8 cellular contexts compared by ENCODE assay signal in the genomic region with DNA sequence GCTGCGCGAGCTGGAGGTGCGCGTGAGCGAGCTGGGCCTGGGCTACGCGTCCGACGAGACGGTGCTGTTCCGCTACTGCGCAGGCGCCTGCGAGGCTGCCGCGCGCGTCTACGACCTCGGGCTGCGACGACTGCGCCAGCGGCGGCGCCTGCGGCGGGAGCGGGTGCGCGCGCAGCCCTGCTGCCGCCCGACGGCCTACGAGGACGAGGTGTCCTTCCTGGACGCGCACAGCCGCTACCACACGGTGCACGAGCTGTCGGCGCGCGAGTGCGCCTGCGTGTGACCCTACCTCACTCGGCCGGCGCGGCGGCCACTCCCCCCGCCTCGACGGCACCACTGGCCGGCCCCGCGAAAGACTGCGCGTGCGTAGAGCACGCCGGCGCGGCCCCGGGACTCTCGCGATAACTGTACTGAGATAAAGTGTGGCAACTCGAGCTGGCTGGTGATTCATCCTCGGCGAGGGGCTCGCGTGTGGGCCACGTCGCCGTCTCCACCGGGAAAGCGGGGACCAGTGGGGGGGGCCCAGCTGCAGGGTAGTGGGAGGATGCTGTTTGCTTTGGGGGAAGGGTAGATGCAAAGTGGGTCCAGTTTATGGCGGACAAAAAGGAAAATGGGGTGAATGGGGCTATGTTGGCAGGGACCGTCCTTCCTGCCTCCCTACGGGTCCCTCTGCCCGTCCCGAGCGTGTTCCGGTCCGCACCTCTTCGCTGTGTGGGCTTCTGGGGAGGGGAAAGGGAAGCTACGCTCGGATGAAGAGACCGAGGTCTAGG. TPM values are rescaled to one million over a fixed set of nuclear protein-coding genes. Genes with fewer than 3 reads are reported as not detected.
DNase-seq lines count a peak whose midpoint lies in the region; ATAC-seq and TF ChIP-seq lines count a peak whose summit lies in the region.

No MANE protein-coding gene starts in this region.

- H3K27me3 Mint-ChIP-seq in activated T-helper 17 cell treated with anti-CD3 and anti-CD28 coated beads, Interleukin-2, amount 50 U/mL, for 72 hours: no peaks in the 10 kb centered on the region

- CTCF ChIA-PET in Panc1 (lab: Charles Lee): interaction anchor here (0.6 to 1.4 kb wide), 2 partner anchors 24 to 65 kb away, joined by 3 to 5 read pairs; no protein-coding TSS in a partner anchor

- TF ChIP-seq RAD21 in neural cell (conservative IDR thresholded peaks at IDR 0.05): no peak

- H3K36me3 Mint-ChIP-seq in activated T-helper 17 cell treated with anti-CD3 and anti-CD28 coated beads, Interleukin-2, amount 50 U/mL, for 72 hours (ENCODE audit: low read depth): peaks cover 6% of the 10 kb centered on the region

- H3F3A ChIP-seq in neural cell (ENCODE audit: insufficient read depth, low read length, poor library complexity, severe bottlenecking): no peaks in the 10 kb centered on the region

- H4K20me1 ChIP-seq in neural cell (ENCODE audit: insufficient read depth): no peaks in the 10 kb centered on the region

- H3K36me3 ChIP-seq in Panc1 (ENCODE audit: control insufficient read depth, insufficient read depth, low read length) (no peaks in the 10 kb centered on the region), neural cell (ENCODE audit: insufficient read depth, low read length) (no peaks in the 10 kb centered on the region)

- H3K9me3 ChIP-seq in Panc1 (ENCODE audit: control insufficient read depth, insufficient read depth, low read depth, low read length) (no peaks in the 10 kb centered on the region), neural cell (ENCODE audit: low read length) (no peaks in the 10 kb centered on the region)

- DNase-seq in DMS153 (lab: John Stamatoyannopoulos, UW): peak; percentile 90
- DNase-seq in HuH-7.5 (ENCODE audit: low spot score): peak; percentile 99
- DNase-seq in Panc1 (ENCODE audit: low read depth, low spot score): peak; percentile 67
- peak; percentile 89 to 96 for DNase-seq in foreskin fibroblast
- DNase-seq in stimulated activated naive CD4-positive, alpha-beta T cell treated with Interleukin-2 at 50 U/mL for 16 hours (lab: John Stamatoyannopoulos, UW): peak; percentile 87

- intact Hi-C loops in Panc1 (cut with micrococcal nuclease; ENCODE audit: unreplicated experiment): no loop called here

- peak overlapping the region; percentile 59 for H3K4me2 ChIP-seq in neural cell (ENCODE audit: low read length)

- no peaks in the 10 kb centered on the region for H3K27me3 ChIP-seq in Panc1 (ENCODE audit: control insufficient read depth, insufficient read depth, low read length)
- H3K27me3 ChIP-seq in neural cell (ENCODE audit: insufficient read depth, low read depth, low read length): no peaks in the 10 kb centered on the region

- TF ChIP-seq CTCF in Panc1 (IDR thresholded peaks at IDR 0.05): no peak
- no peak for TF ChIP-seq CTCF in foreskin fibroblast (IDR thresholded peaks at IDR 0.05; ENCODE audit: low read depth, low read length)
- no peak for TF ChIP-seq CTCF in neural cell (IDR thresholded peaks at IDR 0.05; ENCODE audit: poor library complexity, severe bottlenecking)

- H3K27ac ChIP-seq in Panc1 (ENCODE audit: low read length) (peak overlapping the region; percentile 80), neural cell (ENCODE audit: low read length) (peak overlapping the region; percentile 70)

- peak; percentile 55 for ATAC-seq in GM21576 (IDR thresholded peaks at IDR 0.05; ENCODE audit: unreplicated experiment)
- ATAC-seq in Panc1: peak; percentile 83
- peak; percentile 89 for ATAC-seq in activated T-helper 17 cell treated with anti-CD3 and anti-CD28 coated beads, Interleukin-2, amount 50 U/mL, for 72 hours (replicated peaks)

- peak overlapping the region; percentile 90 for H3K4me3 Mint-ChIP-seq in activated T-helper 17 cell treated with anti-CD3 and anti-CD28 coated beads, Interleukin-2, amount 50 U/mL, for 72 hours

- H3K9ac ChIP-seq in neural cell (ENCODE audit: low read length): peak overlapping the region; percentile 69

- no peaks in the 10 kb centered on the region for H3K4me1 Mint-ChIP-seq in activated T-helper 17 cell treated with anti-CD3 and anti-CD28 coated beads, Interleukin-2, amount 50 U/mL, for 72 hours

- peak overlapping the region; percentile 96 for H3K27ac Mint-ChIP-seq in activated T-helper 17 cell treated with anti-CD3 and anti-CD28 coated beads, Interleukin-2, amount 50 U/mL, for 72 hours

- H3K9me2 ChIP-seq in neural cell (ENCODE audit: insufficient read depth, low read length): no peaks in the 10 kb centered on the region

- POLR2A ChIA-PET in Panc1 (lab: Charles Lee): no interaction called here

- no TSS peak for BruUV-seq in Panc1 (replicated peaks; lab: Mats Ljungman, UMichigan)

- H3K4me3 ChIP-seq in Panc1 (ENCODE audit: low read depth in 2 of 2, low read length in 2 of 2) (peak overlapping the region; percentile 55 to 86), foreskin fibroblast (ENCODE audit: low read depth in 1 of 2, low read length in 2 of 2) (peak overlapping the region; percentile 61 to 79), neural cell (ENCODE audit: low read length) (peak overlapping the region; percentile 70)

- in situ Hi-C loops in Panc1 (cut with HindIII; ENCODE audit: low pct_unique_long_range_greater_than_20kb, low sequenced_read_pairs): no loop called here

- peak overlapping the region; percentile 85 for H2AFZ ChIP-seq in neural cell (ENCODE audit: low read depth, low read length)

- no peaks in the 10 kb centered on the region for H3K9me3 Mint-ChIP-seq in activated T-helper 17 cell treated with anti-CD3 and anti-CD28 coated beads, Interleukin-2, amount 50 U/mL, for 72 hours

- H3K4me1 ChIP-seq in Panc1 (ENCODE audit: control insufficient read depth, insufficient read depth, low read length): peaks cover 8% of the 10 kb centered on the region

- TF ChIP-seq EP300 in neural cell (conservative IDR thresholded peaks at IDR 0.05; ENCODE audit: poor library complexity, severe bottlenecking): peak; percentile 36

- H3K79me2 ChIP-seq in neural cell (replicated peaks; ENCODE audit: insufficient read depth, low read length): no peaks in the 10 kb centered on the region

TF ChIP-seq in neural cell, 6 proteins besides CTCF, POLR2A, EP300 and RAD21:
- no peak for TF ChIP-seq EZH2 (IDR thresholded peaks at IDR 0.05; ENCODE audit: borderline replicate concordance, insufficient read depth, low read length, poor library complexity, severe bottlenecking)
- TF ChIP-seq, protein P1, sequence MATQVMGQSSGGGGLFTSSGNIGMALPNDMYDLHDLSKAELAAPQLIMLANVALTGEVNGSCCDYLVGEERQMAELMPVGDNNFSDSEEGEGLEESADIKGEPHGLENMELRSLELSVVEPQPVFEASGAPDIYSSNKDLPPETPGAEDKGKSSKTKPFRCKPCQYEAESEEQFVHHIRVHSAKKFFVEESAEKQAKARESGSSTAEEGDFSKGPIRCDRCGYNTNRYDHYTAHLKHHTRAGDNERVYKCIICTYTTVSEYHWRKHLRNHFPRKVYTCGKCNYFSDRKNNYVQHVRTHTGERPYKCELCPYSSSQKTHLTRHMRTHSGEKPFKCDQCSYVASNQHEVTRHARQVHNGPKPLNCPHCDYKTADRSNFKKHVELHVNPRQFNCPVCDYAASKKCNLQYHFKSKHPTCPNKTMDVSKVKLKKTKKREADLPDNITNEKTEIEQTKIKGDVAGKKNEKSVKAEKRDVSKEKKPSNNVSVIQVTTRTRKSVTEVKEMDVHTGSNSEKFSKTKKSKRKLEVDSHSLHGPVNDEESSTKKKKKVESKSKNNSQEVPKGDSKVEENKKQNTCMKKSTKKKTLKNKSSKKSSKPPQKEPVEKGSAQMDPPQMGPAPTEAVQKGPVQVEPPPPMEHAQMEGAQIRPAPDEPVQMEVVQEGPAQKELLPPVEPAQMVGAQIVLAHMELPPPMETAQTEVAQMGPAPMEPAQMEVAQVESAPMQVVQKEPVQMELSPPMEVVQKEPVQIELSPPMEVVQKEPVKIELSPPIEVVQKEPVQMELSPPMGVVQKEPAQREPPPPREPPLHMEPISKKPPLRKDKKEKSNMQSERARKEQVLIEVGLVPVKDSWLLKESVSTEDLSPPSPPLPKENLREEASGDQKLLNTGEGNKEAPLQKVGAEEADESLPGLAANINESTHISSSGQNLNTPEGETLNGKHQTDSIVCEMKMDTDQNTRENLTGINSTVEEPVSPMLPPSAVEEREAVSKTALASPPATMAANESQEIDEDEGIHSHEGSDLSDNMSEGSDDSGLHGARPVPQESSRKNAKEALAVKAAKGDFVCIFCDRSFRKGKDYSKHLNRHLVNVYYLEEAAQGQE (IDR thresholded peaks at IDR 0.05; ENCODE audit: borderline replicate concordance): peak; percentile 55
- no peak for TF ChIP-seq TAF1 (IDR thresholded peaks at IDR 0.05; ENCODE audit: low read depth)
- peak; percentile 85 for TF ChIP-seq POLR2AphosphoS5 (IDR thresholded peaks at IDR 0.05)
- no peak for TF ChIP-seq SMC3 (conservative IDR thresholded peaks at IDR 0.05; ENCODE audit: poor library complexity)
- TF ChIP-seq MXI1 (conservative IDR thresholded peaks at IDR 0.05; ENCODE audit: poor library complexity, severe bottlenecking): peak; percentile 52

RNA-seq across cellular contexts. Expression of gene FUT6, which starts 11.4 kb away (rescaled TPM):
- total RNA-seq in Panc1 (2021; ENCODE audit: unreplicated experiment): not detected
- polyA plus RNA-seq in Panc1 (2012; ENCODE audit: insufficient read length): not detected
- not detected for total RNA-seq in activated T-helper 17 cell treated with anti-CD3 and anti-CD28 coated beads, Interleukin-2, amount 50 U/mL, for 72 hours
- polyA plus RNA-seq in neural cell: not detected in 2 replicates
- polyA minus RNA-seq in neural cell: not detected in 2 replicates

RNA-seq across cellular contexts. Expression of gene FUT3, which starts 23.2 kb away (rescaled TPM):
- total RNA-seq in Panc1 (2021; ENCODE audit: unreplicated experiment): 0.36 TPM
- polyA plus RNA-seq in Panc1 (2012; ENCODE audit: insufficient read length): not detected
- 1 to 10 TPM in 1 of 2 donors, not detected in 1; 1.4 TPM for total RNA-seq in activated T-helper 17 cell treated with anti-CD3 and anti-CD28 coated beads, Interleukin-2, amount 50 U/mL, for 72 hours
- 0.64 and 0.82 TPM in 2 replicates for polyA plus RNA-seq in neural cell
- polyA minus RNA-seq in neural cell: not detected in 2 replicates

RNA-seq across cellular contexts. Expression of gene NRTN, which starts 23.2 kb away (rescaled TPM):
- 0.80 TPM for total RNA-seq in Panc1 (2021; ENCODE audit: unreplicated experiment)
- polyA plus RNA-seq in Panc1 (2012; ENCODE audit: insufficient read length): 1.7 TPM
- under 1 TPM; 0.32 to 0.52 TPM for total RNA-seq in activated T-helper 17 cell treated with anti-CD3 and anti-CD28 coated beads, Interleukin-2, amount 50 U/mL, for 72 hours
- polyA plus RNA-seq in neural cell: 0.62 TPM in 1 of 2 replicates, not detected in the other
- not detected in 2 replicates for polyA minus RNA-seq in neural cell

RNA-seq across cellular contexts. Expression of gene DUS3L, which starts 37.1 kb away (rescaled TPM):
- total RNA-seq in Panc1 (2021; ENCODE audit: unreplicated experiment): 39.6 TPM
- polyA plus RNA-seq in Panc1 (2012; ENCODE audit: insufficient read length): 45.7 TPM
- total RNA-seq in activated T-helper 17 cell treated with anti-CD3 and anti-CD28 coated beads, Interleukin-2, amount 50 U/mL, for 72 hours: 10 to 100 TPM; 46.8 to 73.6 TPM
- polyA plus RNA-seq in neural cell: 34.2 and 42.1 TPM in 2 replicates
- polyA minus RNA-seq in neural cell: 20.1 and 23.9 TPM in 2 replicates

RNA-seq across cellular contexts. Expression of gene FUT5, which starts 42.3 kb away (rescaled TPM):
- 0.10 TPM for total RNA-seq in Panc1 (2021; ENCODE audit: unreplicated experiment)
- polyA plus RNA-seq in Panc1 (2012; ENCODE audit: insufficient read length): not detected
- total RNA-seq in activated T-helper 17 cell treated with anti-CD3 and anti-CD28 coated beads, Interleukin-2, amount 50 U/mL, for 72 hours: under 1 TPM in 1 of 2 donors, not detected in 1; 0.48 TPM
- polyA plus RNA-seq in neural cell: not detected in 2 replicates
- polyA minus RNA-seq in neural cell: not detected in 2 replicates

Comparison
In these comparisons a context has a peak if more than half of its experiments do, and no peak if none do; other contexts are left out.
1. Peak in every context shown above with its lines: DNase-seq, ATAC-seq, H3K4me3 ChIP-seq and H3K27ac ChIP-seq.